Comparison of ENCODE assay signal across 12 cellular contexts in genomic region chr5:113020461-113021273, GRCh38. TPM values are rescaled to one million over a fixed set of nuclear protein-coding genes. Genes with fewer than 3 reads are reported as not detected.
A peak's percentile ranks its signal among the peaks of the same experiment; 100 is the strongest.
DNase-seq lines count a peak whose midpoint lies in the region; ATAC-seq, FAIRE-seq and TF ChIP-seq lines count a peak whose summit lies in the region.
"Had no signal": no experiment of that assay in that cellular context is flagged by ENCODE, and none has a peak within 500 bp of the region (broad histone marks: within the 10 kb centered on the region; RNA-seq: fewer than 3 reads in every experiment).

No MANE protein-coding gene starts in this region.

- H3K27me3 ChIP-seq in bronchial epithelial cell (ENCODE audit: control insufficient read depth, insufficient read depth, low read length) (no peaks in the 10 kb centered on the region), transverse colon (no peaks in the 10 kb centered on the region), heart right ventricle (no peaks in the 10 kb centered on the region)
- H3K27me3 ChIP-seq: BE2C had no signal

- no peaks in the 10 kb centered on the region for H3K4me1 ChIP-seq in transverse colon
- peaks cover 0 to 22% (median 0%) of the 10 kb centered on the region in 9 donors for H3K4me1 ChIP-seq in heart right ventricle
- H3K4me1 ChIP-seq: BE2C had no signal

- H3K9me3 ChIP-seq in transverse colon (no peaks in the 10 kb centered on the region), heart right ventricle (no peaks in the 10 kb centered on the region)
- H3K9me3 ChIP-seq: BE2C had no signal

- no peak for TF ChIP-seq EP300 in transverse colon (IDR thresholded peaks at IDR 0.05; ENCODE audit: low read depth)

- no peak for ATAC-seq in heart right ventricle

- DNase-seq in activated effector memory CD4-positive, alpha-beta T cell treated with Interleukin-2 at 50 U/mL for 16 hours: peak; percentile 13
- no peak for DNase-seq in activated effector memory CD4-positive, alpha-beta T cell treated with anti-CD3 and anti-CD28 coated beads, Interleukin-2, amount 50 U/mL, for 16 hours
- DNase-seq in bronchial epithelial cell (ENCODE audit: low read depth) (peak; percentile 94), renal cortical epithelial cell (ENCODE audit: low read depth) (peak; percentile 91), transverse colon (no peak), C1 segment of cervical spinal cord (lab: John Stamatoyannopoulos, UW) (no peak), heart right ventricle (no peak)
- DNase-seq: amygdala, BE2C, naive B cell, NCI-H510A had no signal

- H3K4me3 ChIP-seq in bronchial epithelial cell (ENCODE audit: low read depth, low read length) (no peak overlapping the region), transverse colon (no peak overlapping the region), heart right ventricle (no peak overlapping the region)

- no peak for FAIRE-seq in bronchial epithelial cell (lab: Jason Lieb, UNC)

- no peak for TF ChIP-seq CTCF in bronchial epithelial cell (IDR thresholded peaks at IDR 0.05; ENCODE audit: insufficient read depth, low read length, severe bottlenecking)
- TF ChIP-seq CTCF in transverse colon (IDR thresholded peaks at IDR 0.05): no peak
- TF ChIP-seq CTCF in heart right ventricle (IDR thresholded peaks at IDR 0.05): no peak

- peaks cover 2% of the 10 kb centered on the region for H3K36me3 ChIP-seq in bronchial epithelial cell (ENCODE audit: control insufficient read depth, insufficient read depth, low read length)
- H3K36me3 ChIP-seq in transverse colon: no peaks in the 10 kb centered on the region
- peaks cover 0 to 97% (median 4%) of the 10 kb centered on the region in 9 donors for H3K36me3 ChIP-seq in heart right ventricle

- intact Hi-C loops in transverse colon (cut with DNase I; ENCODE audit: low total_unique reads) (no loop called here), heart right ventricle (cut with DNase I) (no loop called here)

- H3K27ac ChIP-seq in transverse colon (no peak overlapping the region), heart right ventricle (no peak overlapping the region)

- no peak for TF ChIP-seq POLR2A in transverse colon (IDR thresholded peaks at IDR 0.05)

- 84 to 85% methylated on average over 11 of the region's 11 CpGs for WGBS in transverse colon (ENCODE audit: low coverage in 1 of 2), 2 donors
- 86 to 92% methylated on average over 11 of the region's 11 CpGs for WGBS in heart right ventricle, 2 donors

- in situ Hi-C loops in transverse colon (cut with MboI; ENCODE audit: low pct_ligation_motif_present in 1 of 4, low pct_unique_long_range_greater_than_20kb in 1 of 4, low sequenced_read_pairs in 3 of 4): no loop called here

TF ChIP-seq in PFSK-1, 5 proteins besides CTCF, POLR2A, EP300 and RAD21:
- no peak for TF ChIP-seq TAF1 (IDR thresholded peaks at IDR 0.05; ENCODE audit: borderline replicate concordance, insufficient read depth, low read length)
- no peak for TF ChIP-seq REST (IDR thresholded peaks at IDR 0.05; ENCODE audit: insufficient read depth in 1 of 2, low read depth in 2 of 2, low read length in 2 of 2)
- peak; percentile 52; the same call in 1 of the 2 replicates for TF ChIP-seq POLR2AphosphoS5 (IDR thresholded peaks at IDR 0.05; ENCODE audit: low read depth, low read length)
- no peak for TF ChIP-seq FOXP2 (optimal IDR thresholded peaks at IDR 0.05; ENCODE audit: borderline replicate concordance, extremely low read depth, extremely low read length, insufficient read depth)
- TF ChIP-seq SIN3A (IDR thresholded peaks at IDR 0.05; ENCODE audit: borderline replicate concordance, insufficient read depth, low read length): no peak
TF ChIP-seq in PFSK-1: peak in this region for 1.

RNA-seq across cellular contexts. Expression of gene DCP2, which starts 44.1 kb away (rescaled TPM):
- 8.4 TPM for polyA plus RNA-seq in PFSK-1 (2012; ENCODE audit: insufficient read length, low read depth)
- 22.0 and 24.0 TPM in 2 replicates for total RNA-seq in bronchial epithelial cell
- 48.8 and 101 TPM in 2 replicates for total RNA-seq in renal cortical epithelial cell
- 10 to 100 TPM; 11.6 to 27.8 (median 20.7) TPM for total RNA-seq in transverse colon
- 10 to 100 TPM; 13.7 to 24.5 (median 16.3) TPM for total RNA-seq in heart right ventricle
- polyA plus RNA-seq in heart right ventricle: 1 to 10 TPM; 3.1 to 4.8 TPM

Comparison
In these comparisons a context has a peak if more than half of its experiments do, and no peak if none do; other contexts are left out.
1. DNase-seq: peak in activated effector memory CD4-positive, alpha-beta T cell treated with Interleukin-2 at 50 U/mL for 16 hours (single experiment), bronchial epithelial cell (single experiment) and renal cortical epithelial cell (single experiment); none in activated effector memory CD4-positive, alpha-beta T cell treated with anti-CD3 and anti-CD28 coated beads, Interleukin-2, amount 50 U/mL, for 16 hours (single experiment), transverse colon (single experiment), C1 segment of cervical spinal cord (0 of 14) and heart right ventricle (0 of 2).